ENCODE assay signal across 10 cellular contexts in the genomic region with DNA sequence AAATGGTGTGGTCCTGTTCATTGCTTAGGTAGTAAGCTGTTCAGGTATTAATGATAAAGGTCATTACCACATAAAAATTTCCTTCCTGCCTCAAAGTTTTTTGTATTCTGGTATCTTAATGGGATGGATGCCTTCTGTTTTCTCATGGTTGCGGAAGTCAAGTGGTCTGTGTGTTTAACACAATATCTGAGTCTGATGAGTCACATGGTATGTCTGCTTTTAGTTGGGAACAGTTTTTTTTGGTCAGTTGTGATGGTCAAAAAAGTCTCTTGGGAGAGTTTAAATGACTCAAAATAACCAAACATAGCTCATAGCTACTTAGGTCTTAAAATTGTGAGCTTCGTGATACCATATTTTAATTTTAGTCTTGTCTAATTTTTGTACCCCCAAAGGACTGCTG. TPM values are rescaled to one million over a fixed set of nuclear protein-coding genes. Genes with fewer than 3 reads are reported as not detected.
DNase-seq lines count a peak whose midpoint lies in the region; ATAC-seq and TF ChIP-seq lines count a peak whose summit lies in the region.
"Had no signal": no experiment of that assay in that cellular context is flagged by ENCODE, and none has a peak within 500 bp of the region (broad histone marks: within the 10 kb centered on the region; RNA-seq: fewer than 3 reads in every experiment).

No MANE protein-coding gene starts in this region.

- no peak for TF ChIP-seq POLR2A in adrenal gland (IDR thresholded peaks at IDR 0.05)

- no peaks in the 10 kb centered on the region for H3K36me3 ChIP-seq in tibial artery
- H3K36me3 ChIP-seq in adrenal gland (replicated peaks in 1 of 2): no peaks in the 10 kb centered on the region

- intact Hi-C loops in tibial artery (cut with DNase I; ENCODE audit: low total_unique reads) (no loop called here), adrenal gland (cut with DNase I) (no loop called here)

- H3K9me3 ChIP-seq in tibial artery: no peaks in the 10 kb centered on the region
- H3K9me3 ChIP-seq in adrenal gland (replicated peaks in 1 of 3): no peaks in the 10 kb centered on the region

- H3K4me1 ChIP-seq in tibial artery (peaks cover 0 to 97% (median 48%) of the 10 kb centered on the region in 4 donors), adrenal gland (replicated peaks in 1 of 2) (peaks cover 13 to 36% of the 10 kb centered on the region in 2 donors)

- TF ChIP-seq CTCF in fibroblast of the aortic adventitia (IDR thresholded peaks at IDR 0.05; ENCODE audit: insufficient read depth, low read length) (no peak), tibial artery (IDR thresholded peaks at IDR 0.05) (no peak), adrenal gland (IDR thresholded peaks at IDR 0.05) (no peak)

- peak; percentile 52 for ATAC-seq in GM19035 (IDR thresholded peaks at IDR 0.05; ENCODE audit: unreplicated experiment)
- ATAC-seq in HG03439 (IDR thresholded peaks at IDR 0.05; ENCODE audit: unreplicated experiment): peak; percentile 60

- H3K27me3 ChIP-seq in tibial artery: no peaks in the 10 kb centered on the region
- no peaks in the 10 kb centered on the region for H3K27me3 ChIP-seq in adrenal gland

- peak; percentile 67 for DNase-seq in fibroblast of the aortic adventitia (ENCODE audit: low read depth)
- no peak for DNase-seq in tibial artery
- DNase-seq in inferior parietal cortex (ENCODE audit: extremely low spot score): no peak
- no peak for DNase-seq in adrenal gland
- DNase-seq in GF-D8 (lab: John Stamatoyannopoulos, UW): no peak
- DNase-seq in SHP77 treated with DMSO at 0.1 percent for 48 hours (lab: John Stamatoyannopoulos, UW): no peak
- DNase-seq: hippocampal formation, NCI-H524 treated with DMSO at 0.1 percent for 48 hours had no signal

- no peak overlapping the region for H3K4me3 ChIP-seq in fibroblast of the aortic adventitia (ENCODE audit: low read depth, low read length)
- peak overlapping the region in 1 of 2 donors; percentile 19 for H3K4me3 ChIP-seq in tibial artery
- no peak overlapping the region for H3K4me3 ChIP-seq in adrenal gland

- 66 to 75% (median 71%) methylated on average over 2 of the region's 2 CpGs for WGBS in adrenal gland, 4 donors

- peak overlapping the region; percentile 86 to 88 for H3K27ac ChIP-seq in tibial artery
- peak overlapping the region in 2 of 5 donors; percentile 19 to 39 for H3K27ac ChIP-seq in adrenal gland

RNA-seq across cellular contexts. Expression of a gene that starts 40.7 kb away (rescaled TPM):
- 25.9 and 33.6 TPM in 2 replicates for total RNA-seq in fibroblast of the aortic adventitia (ENCODE audit: low replicate concordance)
- total RNA-seq in adrenal gland: 100 to 1,000 TPM in 1 of 8 donors, 10 to 100 TPM in 7; 12.5 to 298 (median 31.1) TPM
- 10 to 100 TPM; 10.2 to 15.4 (median 10.9) TPM for polyA plus RNA-seq in adrenal gland

RNA-seq across cellular contexts. Expression of a gene that starts 47.9 kb away (rescaled TPM):
- total RNA-seq in fibroblast of the aortic adventitia (ENCODE audit: low replicate concordance): 2.8 and 44.5 TPM in 2 replicates
- 1 to 10 TPM in 4 of 8 donors, under 1 TPM in 4; 0.40 to 2.5 (median 1.2) TPM for total RNA-seq in adrenal gland
- polyA plus RNA-seq in adrenal gland: 1 to 10 TPM in 1 of 3 donors, under 1 TPM in 2; 0.40 to 1.7 (median 0.51) TPM
